In genomic region chr10:119859422-119860258, GRCh38 we compare ENCODE assay signal across 8 cellular contexts. TPM values are rescaled to one million over a fixed set of nuclear protein-coding genes. Genes with fewer than 3 reads are reported as not detected.
DNase-seq lines count a peak whose midpoint lies in the region; ATAC-seq, FAIRE-seq and TF ChIP-seq lines count a peak whose summit lies in the region.

No MANE protein-coding gene starts in this region.

- H3K9me1 ChIP-seq in keratinocyte (ENCODE audit: control insufficient read depth, extremely low read depth, insufficient read depth, low read length) = no peaks in the 10 kb centered on the region

- no peak overlapping the region for H3K4me2 ChIP-seq in keratinocyte (ENCODE audit: control insufficient read depth, extremely low read depth, insufficient read depth, low read depth, low read length)

- H3K27ac Mint-ChIP-seq in activated CD4-positive, alpha-beta T cell treated with anti-CD3 and anti-CD28 coated beads, Interleukin-2, amount 10 ng/mL, durations not matched to agents 24 days and 14 days = peak overlapping the region; percentile 4
- H3K27ac Mint-ChIP-seq in activated CD4-positive, alpha-beta T cell treated with anti-CD3 and anti-CD28 coated beads, Interleukin-2, amount 10 ng/mL, durations not matched to agents 7 days and 5 days = no peak overlapping the region

- CTCF ChIA-PET in activated CD4-positive, alpha-beta T cell treated with anti-CD3 and anti-CD28 coated beads, Interleukin-2, amount 10 ng/mL, durations not matched to agents 7 days and 5 days (lab: Charles Lee) = interaction anchor here (0.6 to 2.5 kb wide), 13 partner anchors 10 to 178 kb away, joined by 3 to 14 read pairs (median 3); partner anchors contain the start of gene MCMBP

- peaks cover 28% of the 10 kb centered on the region for H3K4me1 Mint-ChIP-seq in activated CD4-positive, alpha-beta T cell treated with anti-CD3 and anti-CD28 coated beads, Interleukin-2, amount 10 ng/mL, durations not matched to agents 24 days and 14 days
- peaks cover 40% of the 10 kb centered on the region for H3K4me1 Mint-ChIP-seq in activated CD4-positive, alpha-beta T cell treated with anti-CD3 and anti-CD28 coated beads, Interleukin-2, amount 10 ng/mL, durations not matched to agents 7 days and 5 days

- no peaks in the 10 kb centered on the region for H3K27me3 Mint-ChIP-seq in activated CD4-positive, alpha-beta T cell treated with anti-CD3 and anti-CD28 coated beads, Interleukin-2, amount 10 ng/mL, durations not matched to agents 24 days and 14 days
- H3K27me3 Mint-ChIP-seq in activated CD4-positive, alpha-beta T cell treated with anti-CD3 and anti-CD28 coated beads, Interleukin-2, amount 10 ng/mL, durations not matched to agents 7 days and 5 days = no peaks in the 10 kb centered on the region

- TF ChIP-seq EP300 in upper lobe of left lung (IDR thresholded peaks at IDR 0.05) = no peak

- 70 to 85% (median 72%) methylated on average over 1 of the region's 1 CpG for WGBS in adrenal gland, 4 donors
- 69 to 81% methylated on average over 1 of the region's 1 CpG for WGBS in upper lobe of left lung, 2 donors

- H2AFZ ChIP-seq in keratinocyte (ENCODE audit: control insufficient read depth, low read length) = no peak overlapping the region

- peaks cover 0 to 9% of the 10 kb centered on the region in 2 donors for H3K36me3 ChIP-seq in adrenal gland (replicated peaks in 1 of 2)
- peaks cover 1 to 15% of the 10 kb centered on the region in 2 experiments for H3K36me3 ChIP-seq in keratinocyte (ENCODE audit: control insufficient read depth in 2 of 2, extremely low read depth in 1 of 2, insufficient read depth in 2 of 2, low read length in 2 of 2)
- peaks cover 5 to 42% (median 12%) of the 10 kb centered on the region in 4 donors for H3K36me3 ChIP-seq in upper lobe of left lung

- H3K9ac ChIP-seq in keratinocyte (ENCODE audit: control insufficient read depth, extremely low read depth, insufficient read depth, low read length) = no peak overlapping the region

- peaks cover 28% of the 10 kb centered on the region for H3K36me3 Mint-ChIP-seq in activated CD4-positive, alpha-beta T cell treated with anti-CD3 and anti-CD28 coated beads, Interleukin-2, amount 10 ng/mL, durations not matched to agents 24 days and 14 days (ENCODE audit: low read depth)
- peaks cover 35% of the 10 kb centered on the region for H3K36me3 Mint-ChIP-seq in activated CD4-positive, alpha-beta T cell treated with anti-CD3 and anti-CD28 coated beads, Interleukin-2, amount 10 ng/mL, durations not matched to agents 7 days and 5 days (ENCODE audit: low read depth)

- no peak overlapping the region for H3K27ac ChIP-seq in adrenal gland
- no peak overlapping the region for H3K27ac ChIP-seq in keratinocyte (ENCODE audit: control insufficient read depth, insufficient read depth, low read length)
- no peak overlapping the region for H3K27ac ChIP-seq in upper lobe of left lung

- no peak overlapping the region for H3K4me3 ChIP-seq in adrenal gland
- no peak overlapping the region for H3K4me3 ChIP-seq in keratinocyte (ENCODE audit: control insufficient read depth in 2 of 3, extremely low read depth in 1 of 3, insufficient read depth in 2 of 3, low read depth in 1 of 3, low read length in 3 of 3)
- H3K4me3 ChIP-seq in upper lobe of left lung = no peak overlapping the region

- peak in 1 of 2 donors; percentile 59 for ATAC-seq in upper lobe of left lung (ENCODE audit: low FRiP score in 2 of 2)

- TF ChIP-seq POLR2A in adrenal gland (IDR thresholded peaks at IDR 0.05) (no peak), upper lobe of left lung (IDR thresholded peaks at IDR 0.05) (no peak)

- H3K4me3 Mint-ChIP-seq in activated CD4-positive, alpha-beta T cell treated with anti-CD3 and anti-CD28 coated beads, Interleukin-2, amount 10 ng/mL, durations not matched to agents 24 days and 14 days = no peak overlapping the region
- H3K4me3 Mint-ChIP-seq in activated CD4-positive, alpha-beta T cell treated with anti-CD3 and anti-CD28 coated beads, Interleukin-2, amount 10 ng/mL, durations not matched to agents 7 days and 5 days = no peak overlapping the region

- intact Hi-C loops in activated CD4-positive, alpha-beta T cell treated with anti-CD3 and anti-CD28 coated beads, Interleukin-2, amount 10 ng/mL, durations not matched to agents 24 days and 14 days (cut with micrococcal nuclease) = loop anchor here (1.0 to 5.0 kb wide), 3 partner anchors 109 to 252 kb away; no protein-coding TSS in a partner anchor
- intact Hi-C loops in adrenal gland (cut with DNase I) = loop anchor here (5.0 to 10.0 kb wide), 3 partner anchors 105 to 172 kb away; no protein-coding TSS in a partner anchor

- H3K9me3 ChIP-seq in adrenal gland (replicated peaks in 1 of 3) (no peaks in the 10 kb centered on the region), keratinocyte (ENCODE audit: control insufficient read depth, low read depth, low read length) (no peaks in the 10 kb centered on the region), upper lobe of left lung (no peaks in the 10 kb centered on the region)

- POLR2A ChIA-PET in activated CD4-positive, alpha-beta T cell treated with anti-CD3 and anti-CD28 coated beads, Interleukin-2, amount 10 ng/mL, durations not matched to agents 7 days and 5 days (lab: Charles Lee) = no interaction called here

- H3K9me3 Mint-ChIP-seq in activated CD4-positive, alpha-beta T cell treated with anti-CD3 and anti-CD28 coated beads, Interleukin-2, amount 10 ng/mL, durations not matched to agents 24 days and 14 days = no peaks in the 10 kb centered on the region
- peaks cover 4% of the 10 kb centered on the region for H3K9me3 Mint-ChIP-seq in activated CD4-positive, alpha-beta T cell treated with anti-CD3 and anti-CD28 coated beads, Interleukin-2, amount 10 ng/mL, durations not matched to agents 7 days and 5 days

- H3K27me3 ChIP-seq in adrenal gland (no peaks in the 10 kb centered on the region), keratinocyte (ENCODE audit: control insufficient read depth, extremely low read depth, insufficient read depth, low read length) (no peaks in the 10 kb centered on the region), upper lobe of left lung (no peaks in the 10 kb centered on the region)

- FAIRE-seq in keratinocyte (lab: Jason Lieb, UNC) = peak; percentile 82

- dilution Hi-C loops in keratinocyte (cut with MboI; ENCODE audit: extremely low pct_ligation_motif_present, low sequenced_read_pairs) = no loop called here

- no peaks in the 10 kb centered on the region for H3K4me1 ChIP-seq in adrenal gland (replicated peaks in 1 of 2)
- H3K4me1 ChIP-seq in keratinocyte (ENCODE audit: control insufficient read depth, extremely low read depth, insufficient read depth, low read length) = peaks cover 3% of the 10 kb centered on the region
- H3K4me1 ChIP-seq in upper lobe of left lung = peaks cover 0 to 15% (median 5%) of the 10 kb centered on the region in 4 donors

- TF ChIP-seq CTCF in adrenal gland (IDR thresholded peaks at IDR 0.05) (peak; percentile 29 to 73 (median 55)), keratinocyte (optimal IDR thresholded peaks at IDR 0.05 in 1 of 3, IDR thresholded peaks at IDR 0.05 in 1 of 3, conservative IDR thresholded peaks at IDR 0.05 in 1 of 3; ENCODE audit: extremely low read depth in 1 of 3, insufficient read depth in 2 of 3, low read length in 3 of 3) (peak in 2 of 3 experiments; percentile 25 to 34), upper lobe of left lung (IDR thresholded peaks at IDR 0.05) (peak; percentile 20 to 60 (median 42))

- H4K20me1 ChIP-seq in keratinocyte (ENCODE audit: control insufficient read depth, extremely low read depth, insufficient read depth, low read length) = peaks cover 3% of the 10 kb centered on the region

- peaks cover 66% of the 10 kb centered on the region for H3K79me2 ChIP-seq in keratinocyte (ENCODE audit: control insufficient read depth, insufficient read depth, low read length)

- DNase-seq in activated CD4-positive, alpha-beta T cell treated with anti-CD3 and anti-CD28 coated beads, Interleukin-2, amount 10 ng/mL, durations not matched to agents 24 days and 14 days = peak; percentile 59
- DNase-seq in activated CD4-positive, alpha-beta T cell treated with anti-CD3 and anti-CD28 coated beads, Interleukin-2, amount 50 U/mL, for 1 hour = no peak
- DNase-seq in LoVo (ENCODE audit: low spot score) (peak; percentile 47), adrenal gland (no peak), keratinocyte (ENCODE audit: low read depth, low spot score) (no peak), upper lobe of left lung (no peak), activated gamma-delta T cell (lab: John Stamatoyannopoulos, UW) (no peak)
- DNase-seq in activated CD4-positive, alpha-beta T cell treated with anti-CD3 and anti-CD28 coated beads, Interleukin-2, amount 10 ng/mL, durations not matched to agents 7 days and 5 days = no peak

RNA-seq across cellular contexts. Expression of gene MCMBP, which starts 13.0 kb away (rescaled TPM):
- 125 and 128 TPM in 2 replicates for total RNA-seq in activated CD4-positive, alpha-beta T cell treated with anti-CD3 and anti-CD28 coated beads, Interleukin-2, amount 10 ng/mL, durations not matched to agents 24 days and 14 days
- total RNA-seq in adrenal gland (10 to 100 TPM; 30.2 to 44.1 (median 35.1) TPM), upper lobe of left lung (10 to 100 TPM; 31.2 to 60.8 (median 50.7) TPM)
- polyA plus RNA-seq in adrenal gland (10 to 100 TPM; 11.1 to 44.3 (median 13.0) TPM), keratinocyte (46.6 to 74.4 TPM (median 59.9 TPM) in 3 replicates)
- 24.5 TPM for polyA plus RNA-seq in keratinocyte (2011; ENCODE audit: low read depth)
- polyA plus RNA-seq in keratinocyte (2011; cell fraction: cytosol; rRNA removed) = 38.3 and 68.7 TPM in 2 replicates
- polyA plus RNA-seq in keratinocyte (2011; cell fraction: nucleus; rRNA removed) = 49.6 and 60.1 TPM in 2 replicates
- polyA plus RNA-seq in keratinocyte (2012; ENCODE audit: low replicate concordance) = 36.0 and 39.4 TPM in 2 replicates
- 33.4 to 68.1 TPM (median 44.0 TPM) in 3 replicates for polyA minus RNA-seq in keratinocyte
- 34.5 TPM for polyA minus RNA-seq in keratinocyte (2011; cell fraction: cytosol; rRNA and poly(A)+ RNA removed)
- 25.7 and 39.4 TPM in 2 replicates for polyA minus RNA-seq in keratinocyte (2011; cell fraction: nucleus; rRNA and poly(A)+ RNA removed)
- total RNA-seq in activated CD4-positive, alpha-beta T cell treated with anti-CD3 and anti-CD28 coated beads, Interleukin-2, amount 10 ng/mL, durations not matched to agents 7 days and 5 days = 10 to 100 TPM; 79.6 to 85.8 TPM

RNA-seq across cellular contexts. Expression of gene SEC23IP, which starts 32.9 kb away (rescaled TPM):
- 78.0 and 90.3 TPM in 2 replicates for total RNA-seq in activated CD4-positive, alpha-beta T cell treated with anti-CD3 and anti-CD28 coated beads, Interleukin-2, amount 10 ng/mL, durations not matched to agents 24 days and 14 days
- 10 to 100 TPM; 13.5 to 75.0 (median 44.8) TPM for total RNA-seq in adrenal gland
- polyA plus RNA-seq in adrenal gland = 10 to 100 TPM in 2 of 3 donors, 1 to 10 TPM in 1; 8.5 to 83.5 (median 10.1) TPM
- polyA plus RNA-seq in keratinocyte = 27.1 to 44.6 TPM (median 36.9 TPM) in 3 replicates
- polyA plus RNA-seq in keratinocyte (2011; ENCODE audit: low read depth) = 23.2 TPM
- 24.0 and 33.8 TPM in 2 replicates for polyA plus RNA-seq in keratinocyte (2011; cell fraction: cytosol; rRNA removed)
- polyA plus RNA-seq in keratinocyte (2011; cell fraction: nucleus; rRNA removed) = 46.2 and 58.8 TPM in 2 replicates
- polyA plus RNA-seq in keratinocyte (2012; ENCODE audit: low replicate concordance) = 21.2 and 34.1 TPM in 2 replicates
- 87.5 to 141 TPM (median 119 TPM) in 3 replicates for polyA minus RNA-seq in keratinocyte
- polyA minus RNA-seq in keratinocyte (2011; cell fraction: cytosol; rRNA and poly(A)+ RNA removed) = 19.0 TPM
- polyA minus RNA-seq in keratinocyte (2011; cell fraction: nucleus; rRNA and poly(A)+ RNA removed) = 30.8 and 67.4 TPM in 2 replicates
- total RNA-seq in upper lobe of left lung = 10 to 100 TPM; 13.4 to 60.8 (median 40.4) TPM
- total RNA-seq in activated CD4-positive, alpha-beta T cell treated with anti-CD3 and anti-CD28 coated beads, Interleukin-2, amount 10 ng/mL, durations not matched to agents 7 days and 5 days = 10 to 100 TPM; 61.6 to 73.0 TPM

Comparison
In these comparisons a context has a peak if more than half of its experiments do, and no peak if none do; other contexts are left out.
1. DNase-seq: peak in activated CD4-positive, alpha-beta T cell treated with anti-CD3 and anti-CD28 coated beads, Interleukin-2, amount 10 ng/mL, durations not matched to agents 24 days and 14 days (single experiment) and LoVo (single experiment); none in activated CD4-positive, alpha-beta T cell treated with anti-CD3 and anti-CD28 coated beads, Interleukin-2, amount 50 U/mL, for 1 hour (single experiment), adrenal gland (0 of 7), keratinocyte (single experiment), upper lobe of left lung (0 of 2), activated gamma-delta T cell (single experiment) and activated CD4-positive, alpha-beta T cell treated with anti-CD3 and anti-CD28 coated beads, Interleukin-2, amount 10 ng/mL, durations not matched to agents 7 days and 5 days (single experiment).
2. Peak in every context shown above with its lines, with median percentiles within 50 percentile points of each other: CTCF ChIP-seq.